ENCODE assay signal across 1 cellular context in genomic region chr13:93413972-93414717, GRCh38.
TF ChIP-seq lines count a peak whose summit lies in the region.

No MANE protein-coding gene starts in this region.

TF ChIP-seq in GM23338, 12 proteins besides CTCF, POLR2A, EP300 and RAD21 (continued from another document):
- TF ChIP-seq EZH2 (IDR thresholded peaks at IDR 0.05; ENCODE audit: low read depth, unreplicated experiment) (no peak), POLR2AphosphoS5 (IDR thresholded peaks at IDR 0.05; ENCODE audit: low read depth) (no peak), ZNF462 (CRISPR knock-in tag; IDR thresholded peaks at IDR 0.05) (no peak), NANOG (IDR thresholded peaks at IDR 0.05; ENCODE audit: borderline replicate concordance) (no peak), ZNF114 (CRISPR knock-in tag; IDR thresholded peaks at IDR 0.05) (no peak), REST (IDR thresholded peaks at IDR 0.05; ENCODE audit: unreplicated experiment) (no peak), ETS1 (IDR thresholded peaks at IDR 0.05) (no peak)
